In the genomic region with DNA sequence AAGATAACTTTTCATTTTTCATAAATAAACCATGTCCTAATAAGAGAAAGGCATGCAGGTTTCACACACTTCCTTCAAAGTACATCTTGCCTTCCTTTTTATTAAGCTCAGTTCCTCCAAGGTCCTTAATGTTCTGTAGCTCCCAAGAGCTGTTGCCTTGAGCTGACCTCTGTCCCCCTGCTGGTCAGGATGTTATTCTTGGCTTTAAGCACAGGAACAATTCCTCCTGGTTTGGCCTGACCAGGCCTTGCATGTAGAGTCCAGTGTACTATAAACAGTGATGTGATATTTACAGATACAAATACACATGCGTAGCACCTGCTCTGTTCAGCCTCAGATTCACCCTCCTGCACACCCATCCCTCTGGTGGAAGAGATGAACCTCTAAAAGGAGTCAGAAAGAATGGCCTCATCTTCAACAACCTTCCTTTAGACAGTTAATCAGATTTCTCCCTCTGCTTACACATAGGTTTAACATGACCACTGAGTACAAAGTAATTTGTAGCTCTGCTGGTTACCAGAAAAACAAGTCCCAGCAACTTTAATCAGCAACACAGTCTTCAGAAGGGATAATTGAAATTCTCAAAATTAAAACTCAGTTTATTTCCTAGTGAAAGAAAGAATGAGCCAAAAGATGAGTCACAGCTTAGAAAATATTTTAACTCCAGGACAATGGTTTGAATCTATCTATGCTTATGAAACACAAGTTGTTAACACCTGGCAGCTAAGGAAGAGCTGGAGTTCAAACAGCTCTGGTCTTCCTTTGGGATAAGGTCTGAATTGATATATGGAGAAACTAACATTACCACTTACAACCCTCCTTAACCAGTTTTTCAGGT, we compare ENCODE assay signal across 8 cellular contexts. TPM values are rescaled to one million over a fixed set of nuclear protein-coding genes. Genes with fewer than 3 reads are reported as not detected.
DNase-seq lines count a peak whose midpoint lies in the region; ATAC-seq, FAIRE-seq and TF ChIP-seq lines count a peak whose summit lies in the region.

No MANE protein-coding gene starts in this region.

- no peak overlapping the region for H3K4me2 ChIP-seq in GM12878 (ENCODE audit: control insufficient read depth, insufficient read depth)

- H3K9me3 ChIP-seq in CD8-positive, alpha-beta memory T cell (ENCODE audit: low read length): no peaks in the 10 kb centered on the region
- no peaks in the 10 kb centered on the region for H3K9me3 ChIP-seq in GM12878 (replicated peaks; ENCODE audit: control insufficient read depth, insufficient read depth, low read length)
- no peaks in the 10 kb centered on the region for H3K9me3 ChIP-seq in stomach smooth muscle (ENCODE audit: control insufficient read depth in 2 of 2, low read length in 2 of 2)

- peaks cover 20 to 41% (median 38%) of the 10 kb centered on the region in 3 donors for H3K4me1 Mint-ChIP-seq in CD8-positive, alpha-beta memory T cell
- peaks cover 9% of the 10 kb centered on the region for H3K4me1 Mint-ChIP-seq in activated CD8-positive, alpha-beta memory T cell treated with anti-CD3 and anti-CD28 coated beads, Interleukin-2, amount 10 ng/mL, durations not matched to agents 7 days and 5 days

- CTCF ChIA-PET in CD8-positive, alpha-beta memory T cell (lab: Charles Lee): interaction anchor here (1.2 to 1.5 kb wide), 2 partner anchors 10 to 11 kb away, joined by 3 read pairs; no protein-coding TSS in a partner anchor
- CTCF ChIA-PET in GM12878 (lab: Yijun Ruan, JAX): interaction anchor here (0.6 to 1.6 kb wide), 3 partner anchors 79 to 111 kb away, joined by 3 to 7 read pairs (median 5); no protein-coding TSS in a partner anchor
- CTCF ChIA-PET in activated CD8-positive, alpha-beta memory T cell treated with anti-CD3 and anti-CD28 coated beads, Interleukin-2, amount 10 ng/mL, durations not matched to agents 7 days and 5 days (lab: Charles Lee): interaction anchor here (1.2 to 1.4 kb wide), 3 partner anchors 8 to 116 kb away, joined by 3 to 4 read pairs (median 3); a partner anchor contains a TSS

- no peak overlapping the region for H3K4me3 ChIP-seq in CD8-positive, alpha-beta memory T cell (ENCODE audit: low read length)
- H3K4me3 ChIP-seq in GM12878 (no peak overlapping the region), stomach smooth muscle (ENCODE audit: low read length in 2 of 2) (no peak overlapping the region)

- FAIRE-seq in GM12878 (lab: Jason Lieb, UNC): no peak

- no peaks in the 10 kb centered on the region for H3K27me3 ChIP-seq in CD8-positive, alpha-beta memory T cell (ENCODE audit: insufficient read depth, low read length, poor library complexity, severe bottlenecking)
- H3K27me3 ChIP-seq in GM12878 (replicated peaks in 1 of 2; ENCODE audit: control insufficient read depth in 2 of 2, insufficient read depth in 2 of 2, low read length in 1 of 2) (no peaks in the 10 kb centered on the region), stomach smooth muscle (ENCODE audit: control insufficient read depth in 1 of 2, insufficient read depth in 2 of 2, low read length in 2 of 2) (no peaks in the 10 kb centered on the region)

- no TSS peak for BruUV-seq in GM12878 (replicated peaks; lab: Mats Ljungman, UMichigan)

- WGBS in GM12878 (ENCODE audit: insufficient coverage, insufficient replicate concordance, low lambda C conversion rate, missing lambda C conversion rate): 100% methylated on average over 1 of the region's 1 CpG

- no peak overlapping the region for H3K9ac ChIP-seq in GM12878 (ENCODE audit: control insufficient read depth, insufficient read depth, low read length)
- H3K9ac ChIP-seq in stomach smooth muscle (ENCODE audit: low read length in 2 of 2): no peak overlapping the region

- peak overlapping the region; percentile 21 to 73 (median 52) for H3K27ac Mint-ChIP-seq in CD8-positive, alpha-beta memory T cell
- no peak overlapping the region for H3K27ac Mint-ChIP-seq in activated CD8-positive, alpha-beta memory T cell treated with anti-CD3 and anti-CD28 coated beads, Interleukin-2, amount 10 ng/mL, durations not matched to agents 7 days and 5 days

- TF ChIP-seq RAD21 in GM12878 (IDR thresholded peaks at IDR 0.05; ENCODE audit: insufficient read depth, low read depth, low read length): 0 out of 2 replicates have a peak, but pooled peaks have one; percentile 1

- peak; percentile 56 for ATAC-seq in GM12878
- ATAC-seq in activated CD8-positive, alpha-beta memory T cell treated with anti-CD3 and anti-CD28 coated beads, Interleukin-2, amount 10 ng/mL, durations not matched to agents 7 days and 5 days: no peak

- SMC1A ChIA-PET in GM12878 (lab: Charles Lee; ENCODE audit: uncharacterized antibody, unreplicated experiment): interaction anchor here (0.6 to 1.2 kb wide), 2 partner anchors 58 to 278 kb away, joined by 4 to 5 read pairs; no protein-coding TSS in a partner anchor

- no peak overlapping the region for H3K4me3 Mint-ChIP-seq in CD8-positive, alpha-beta memory T cell
- no peak overlapping the region for H3K4me3 Mint-ChIP-seq in activated CD8-positive, alpha-beta memory T cell treated with anti-CD3 and anti-CD28 coated beads, Interleukin-2, amount 10 ng/mL, durations not matched to agents 7 days and 5 days

- RAD21 ChIA-PET in GM12878 (lab: Charles Lee; ENCODE audit: unreplicated experiment): interaction anchor here (0.9 kb wide), 1 partner anchor 11 kb away, joined by 3 read pairs; no protein-coding TSS in a partner anchor

- H3K27me3 Mint-ChIP-seq in CD8-positive, alpha-beta memory T cell: no peaks in the 10 kb centered on the region
- no peaks in the 10 kb centered on the region for H3K27me3 Mint-ChIP-seq in activated CD8-positive, alpha-beta memory T cell treated with anti-CD3 and anti-CD28 coated beads, Interleukin-2, amount 10 ng/mL, durations not matched to agents 7 days and 5 days

- no peak overlapping the region for H2AFZ ChIP-seq in GM12878 (ENCODE audit: control insufficient read depth, low read depth, low read length)

- H3K36me3 ChIP-seq in CD8-positive, alpha-beta memory T cell (ENCODE audit: insufficient read depth, low read length): no peaks in the 10 kb centered on the region
- H3K36me3 ChIP-seq in GM12878 (ENCODE audit: control insufficient read depth in 2 of 2, insufficient read depth in 2 of 2, low read length in 1 of 2) (no peaks in the 10 kb centered on the region), stomach smooth muscle (ENCODE audit: control insufficient read depth in 2 of 2, insufficient read depth in 2 of 2, low read length in 2 of 2) (no peaks in the 10 kb centered on the region)

- TF ChIP-seq CTCF in LNCAP (IDR thresholded peaks at IDR 0.05) (peak; percentile 56), GM12878 (IDR thresholded peaks at IDR 0.05 in 2 of 3, conservative IDR thresholded peaks at IDR 0.05 in 1 of 3; ENCODE audit: control insufficient read depth in 2 of 3, extremely low read depth in 1 of 3, insufficient read depth in 1 of 3, low read depth in 3 of 3, low read length in 3 of 3) (peak; percentile 7 to 35 (median 30); a peak in 3 of 6 replicates)

- peaks cover 0 to 4% (median 3%) of the 10 kb centered on the region in 3 donors for H3K36me3 Mint-ChIP-seq in CD8-positive, alpha-beta memory T cell
- peaks cover 4% of the 10 kb centered on the region for H3K36me3 Mint-ChIP-seq in activated CD8-positive, alpha-beta memory T cell treated with anti-CD3 and anti-CD28 coated beads, Interleukin-2, amount 10 ng/mL, durations not matched to agents 7 days and 5 days

- H3K27ac ChIP-seq in CD8-positive, alpha-beta memory T cell (ENCODE audit: low read depth, low read length): no peak overlapping the region
- H3K27ac ChIP-seq in GM12878 (ENCODE audit: control insufficient read depth, insufficient read depth) (no peak overlapping the region), stomach smooth muscle (ENCODE audit: low read length) (peak overlapping the region; percentile 49)

- POLR2A ChIA-PET in CD8-positive, alpha-beta memory T cell (lab: Charles Lee): no interaction called here
- POLR2A ChIA-PET in GM12878 (lab: Charles Lee): no interaction called here

- TF ChIP-seq POLR2A in GM12878 (IDR thresholded peaks at IDR 0.05; ENCODE audit: low read depth, low read length): no peak

- no peaks in the 10 kb centered on the region for H3K79me2 ChIP-seq in GM12878 (ENCODE audit: control insufficient read depth, insufficient read depth, low read length)

- no peak for TF ChIP-seq EP300 in GM12878 (IDR thresholded peaks at IDR 0.05; ENCODE audit: borderline replicate concordance in 1 of 2, control insufficient read depth in 1 of 2, low read depth in 2 of 2, low read length in 2 of 2)

- DNase-seq in CD8-positive, alpha-beta memory T cell: no peak
- no peak for DNase-seq in GM12878 (ENCODE audit: low read depth, low spot score)
- peak; percentile 18 for DNase-seq in inferior parietal cortex (ENCODE audit: extremely low spot score)
- no peak for DNase-seq in stimulated activated CD4-positive, alpha-beta T cell treated with anti-CD3 and anti-CD28 coated beads, Interleukin-1b, Interleukin-23, amount 100 ng/mL, for 48 hours
- DNase-seq in activated CD8-positive, alpha-beta memory T cell treated with anti-CD3 and anti-CD28 coated beads, Interleukin-2, amount 10 ng/mL, durations not matched to agents 7 days and 5 days: no peak
- no peak for DNase-seq in cortex of kidney (lab: John Stamatoyannopoulos, UW)

- in situ Hi-C loops in GM12878 (cut with MboI): no loop called here

- intact Hi-C loops in GM12878 (cut with micrococcal nuclease; ENCODE audit: unreplicated experiment): no loop called here

- no peaks in the 10 kb centered on the region for H3K9me3 Mint-ChIP-seq in CD8-positive, alpha-beta memory T cell
- H3K9me3 Mint-ChIP-seq in activated CD8-positive, alpha-beta memory T cell treated with anti-CD3 and anti-CD28 coated beads, Interleukin-2, amount 10 ng/mL, durations not matched to agents 7 days and 5 days (ENCODE audit: low read depth): no peaks in the 10 kb centered on the region

- peaks cover 3% of the 10 kb centered on the region for H3K4me1 ChIP-seq in CD8-positive, alpha-beta memory T cell (ENCODE audit: insufficient read depth, low read length)
- no peaks in the 10 kb centered on the region for H3K4me1 ChIP-seq in GM12878 (ENCODE audit: control insufficient read depth, insufficient read depth, low read length)
- peaks cover 7% of the 10 kb centered on the region for H3K4me1 ChIP-seq in stomach smooth muscle (ENCODE audit: control insufficient read depth, insufficient read depth, low read length)

- no peaks in the 10 kb centered on the region for H4K20me1 ChIP-seq in GM12878 (ENCODE audit: control insufficient read depth, insufficient read depth)

RNA-seq across cellular contexts. Expression of a gene that starts 46.5 kb away (rescaled TPM):
- total RNA-seq in CD8-positive, alpha-beta memory T cell: 10 to 100 TPM; 22.0 to 22.3 TPM
- 34.1 TPM for polyA plus RNA-seq in CD8-positive, alpha-beta memory T cell
- 15.1 and 16.9 TPM in 2 replicates for total RNA-seq in GM12878 (2013; cell fraction: nucleolus; rRNA removed)
- total RNA-seq in GM12878 (2014; rRNA removed): 18.2 and 19.5 TPM in 2 replicates
- 17.3 and 17.9 TPM in 2 replicates for total RNA-seq in GM12878 (2014; rRNA removed; fragmentation: Illumina TruSeq; extraction: Trizol)
- total RNA-seq in GM12878 (2021): 25.2 and 29.1 TPM in 2 replicates
- 9.3 TPM for polyA plus RNA-seq in GM12878 (2011; ENCODE audit: low read depth)
- polyA plus RNA-seq in GM12878 (2011; rRNA removed): 21.9 and 25.7 TPM in 2 replicates
- 24.2 and 28.7 TPM in 2 replicates for polyA plus RNA-seq in GM12878 (2011; cell fraction: cytosol; rRNA removed)
- 12.0 and 13.2 TPM in 2 replicates for polyA plus RNA-seq in GM12878 (2011; cell fraction: nucleus; rRNA removed)
- polyA plus RNA-seq in GM12878 (2012): 12.9 and 13.2 TPM in 2 replicates
- polyA plus RNA-seq in GM12878 (2014; fragmentation: Illumina TruSeq; extraction: Trizol): 25.5 and 30.2 TPM in 2 replicates
- polyA plus RNA-seq in GM12878 (2014; fragmentation: Nextera tagmentation; extraction: Ambion mirVana): 1 to 10 TPM; 7.8 to 8.9 TPM
- polyA plus RNA-seq in GM12878 (2014; rRNA removed): 19.4 and 24.3 TPM in 2 replicates
- polyA plus RNA-seq in GM12878 (2016; fragmentation: Nextera tagmentation; extraction: Ambion mirVana): 10 to 100 TPM; 11.7 to 18.7 TPM
- 27.9 and 33.5 TPM in 2 replicates for polyA minus RNA-seq in GM12878 (2011; rRNA and poly(A)+ RNA removed)
- polyA minus RNA-seq in GM12878 (2011; cell fraction: cytosol; rRNA and poly(A)+ RNA removed): 8.9 and 10.0 TPM in 2 replicates
- 7.4 and 7.7 TPM in 2 replicates for polyA minus RNA-seq in GM12878 (2011; cell fraction: nucleus; rRNA and poly(A)+ RNA removed)
- total RNA-seq in activated CD8-positive, alpha-beta memory T cell treated with anti-CD3 and anti-CD28 coated beads, Interleukin-2, amount 10 ng/mL, durations not matched to agents 7 days and 5 days: 10 to 100 TPM; 34.0 to 41.9 TPM
